7 cellular contexts compared by ENCODE assay signal in the genomic region with DNA sequence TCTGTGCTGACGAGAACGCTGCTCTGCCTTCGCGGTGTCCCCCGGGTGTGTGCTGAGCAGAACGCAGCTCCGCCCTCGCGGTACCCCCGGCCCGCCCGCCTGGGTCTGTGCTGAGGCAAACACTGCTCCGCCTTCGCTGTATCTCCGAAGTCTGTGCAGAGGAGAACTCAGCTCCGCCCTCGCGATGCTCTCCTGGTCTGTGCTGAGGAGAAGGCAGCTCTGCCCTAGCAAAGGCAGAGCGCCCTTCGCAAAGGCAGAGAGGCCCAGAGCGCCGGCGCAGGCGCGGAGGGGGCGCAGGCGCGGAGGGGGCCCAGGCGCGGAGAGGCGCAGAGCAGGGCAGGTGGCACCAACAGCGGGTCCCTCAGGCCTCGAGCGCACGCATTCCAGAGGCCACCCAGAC.
A peak's percentile ranks its signal among the peaks of the same experiment; 100 is the strongest.
DNase-seq lines count a peak whose midpoint lies in the region; ATAC-seq and TF ChIP-seq lines count a peak whose summit lies in the region.
"Not testable (repeated sequence)": the region's sequence is repeated elsewhere in the genome, so short reads cannot be mapped to it uniquely, and the experiment has no call there.

No MANE protein-coding gene starts in this region.

- ATAC-seq in GM18508 (IDR thresholded peaks at IDR 0.05; ENCODE audit: insufficient read depth, unreplicated experiment) = peak; percentile 81
- ATAC-seq in HG02840 (IDR thresholded peaks at IDR 0.05; ENCODE audit: low FRiP score, unreplicated experiment) = peak; percentile 99
- peak; percentile 100 for ATAC-seq in HG03460 (IDR thresholded peaks at IDR 0.05; ENCODE audit: unreplicated experiment)
- peak; percentile 100 for ATAC-seq in T-cell (replicated peaks in 1 of 4)
- ATAC-seq in memory B cell (ENCODE audit: low read depth) = peak; percentile 100

- not testable (repeated sequence) for TF ChIP-seq CTCF in GM20000 (IDR thresholded peaks at IDR 0.05; ENCODE audit: extremely low read depth, missing control alignments)

- not testable (repeated sequence) for H3K9me3 Mint-ChIP-seq in T-cell, memory B cell

- not testable (repeated sequence) for H3K4me1 Mint-ChIP-seq in T-cell, memory B cell

- CTCF ChIA-PET in T-cell (lab: Charles Lee) = not testable (repeated sequence)

- POLR2A ChIA-PET in T-cell (lab: Charles Lee) = not testable (repeated sequence)

- DNase-seq in GM20000 (ENCODE audit: low spot score) (peak; percentile 7), T-cell (peak in 3 of 34 experiments; percentile 1 to 5 (median 2)), ecto neural progenitor cell (ENCODE audit: low spot score) (peak; percentile 43)
- DNase-seq in memory B cell (ENCODE audit: low spot score in 2 of 2) = not testable (repeated sequence)

- not testable (repeated sequence) for H3K27ac Mint-ChIP-seq in T-cell, memory B cell

- not testable (repeated sequence) for H3K4me3 Mint-ChIP-seq in T-cell, memory B cell

- not testable (repeated sequence) for H3K36me3 Mint-ChIP-seq in T-cell, memory B cell

- H3K27me3 Mint-ChIP-seq in T-cell, memory B cell: not testable (repeated sequence)
